8 cellular contexts compared by ENCODE assay signal in genomic region chr6:139219746-139220145, GRCh38.
A peak's percentile ranks its signal among the peaks of the same experiment; 100 is the strongest.
DNase-seq lines count a peak whose midpoint lies in the region; ATAC-seq, FAIRE-seq and TF ChIP-seq lines count a peak whose summit lies in the region.

No MANE protein-coding gene starts in this region.

- H3K79me2 ChIP-seq in K562 (ENCODE audit: control insufficient read depth, insufficient read depth, low read length) (no peaks in the 10 kb centered on the region), neural progenitor cell (ENCODE audit: low read depth) (no peaks in the 10 kb centered on the region)

- TF ChIP-seq POLR2A in K562 (conservative IDR thresholded peaks at IDR 0.05) (no peak), lower leg skin (IDR thresholded peaks at IDR 0.05) (no peak), transverse colon (IDR thresholded peaks at IDR 0.05) (no peak)

- H3K4me2 ChIP-seq in K562 (ENCODE audit: insufficient read depth, low read length) (no peak overlapping the region), neural progenitor cell (peak overlapping the region; percentile 32)

- no peaks in the 10 kb centered on the region for H3K27me3 Mint-ChIP-seq in CD4-positive, alpha-beta memory T cell
- peaks cover 4% of the 10 kb centered on the region for H3K27me3 Mint-ChIP-seq in neural progenitor cell (ENCODE audit: insufficient read depth, low read depth)

- peaks cover 0 to 4% (median 0%) of the 10 kb centered on the region in 8 donors for H3K9me3 Mint-ChIP-seq in CD4-positive, alpha-beta memory T cell
- H3K9me3 Mint-ChIP-seq in neural progenitor cell = peaks cover 3% of the 10 kb centered on the region

- DNase-seq in CD4-positive, alpha-beta memory T cell = no peak
- DNase-seq in K562 (ENCODE audit: extremely low read depth in 1 of 4, low spot score in 3 of 4) (no peak), neural progenitor cell (ENCODE audit: low spot score) (no peak), RCC 7860 (ENCODE audit: low spot score) (no peak), lower leg skin (ENCODE audit: low spot score in 2 of 2) (no peak), transverse colon (no peak)

- in situ Hi-C loops in K562 (cut with MboI) = no loop called here
- in situ Hi-C loops in transverse colon (cut with MboI; ENCODE audit: low pct_ligation_motif_present in 1 of 4, low pct_unique_long_range_greater_than_20kb in 1 of 4, low sequenced_read_pairs in 3 of 4) = loop anchor here in 3 of 4 donors (10.0 kb wide), 2 partner anchors 135 to 145 kb away; no protein-coding TSS in a partner anchor

- no peak overlapping the region for H3K4me3 ChIP-seq in CD4-positive, alpha-beta memory T cell (ENCODE audit: low read length in 2 of 2)
- H3K4me3 ChIP-seq in K562 (no peak overlapping the region), neural progenitor cell (no peak overlapping the region), lower leg skin (ENCODE audit: low read depth, poor library complexity, severe bottlenecking) (no peak overlapping the region), transverse colon (no peak overlapping the region)

- no peaks in the 10 kb centered on the region for H3K9me1 ChIP-seq in K562 (ENCODE audit: control insufficient read depth, insufficient read depth, low read length)

- H2AFZ ChIP-seq in K562 (ENCODE audit: low read depth, low read length) (no peak overlapping the region), neural progenitor cell (replicated peaks) (peak overlapping the region; percentile 60)

- no peaks in the 10 kb centered on the region for H3K27me3 ChIP-seq in CD4-positive, alpha-beta memory T cell (ENCODE audit: insufficient read depth, low read length)
- H3K27me3 ChIP-seq in K562 (ENCODE audit: control insufficient read depth in 2 of 2, insufficient read depth in 2 of 2, low read length in 2 of 2) = no peaks in the 10 kb centered on the region
- no peaks in the 10 kb centered on the region for H3K27me3 ChIP-seq in neural progenitor cell
- no peaks in the 10 kb centered on the region for H3K27me3 ChIP-seq in transverse colon

- no peak overlapping the region for H3K27ac ChIP-seq in CD4-positive, alpha-beta memory T cell (ENCODE audit: low read depth, low read length)
- H3K27ac ChIP-seq in K562 (ENCODE audit: extremely low read depth, low read depth, low read length) = no peak overlapping the region
- no peak overlapping the region for H3K27ac ChIP-seq in neural progenitor cell
- H3K27ac ChIP-seq in transverse colon = peak overlapping the region in 2 of 4 donors; percentile 4 to 69

- ATAC-seq in HG03280 (IDR thresholded peaks at IDR 0.05; ENCODE audit: unreplicated experiment) (peak; percentile 6), K562 (no peak), HG02840 (IDR thresholded peaks at IDR 0.05; ENCODE audit: low FRiP score, unreplicated experiment) (no peak)

- TF ChIP-seq EP300 in K562 (IDR thresholded peaks at IDR 0.05; ENCODE audit: low read length) = no peak
- TF ChIP-seq EP300 in transverse colon (IDR thresholded peaks at IDR 0.05; ENCODE audit: low read depth) = no peak

- peaks cover 14% of the 10 kb centered on the region for H3K4me1 ChIP-seq in CD4-positive, alpha-beta memory T cell (ENCODE audit: insufficient read depth, low read length)
- no peaks in the 10 kb centered on the region; a peak in 1 of 5 replicates for H3K4me1 ChIP-seq in K562 (replicated peaks in 1 of 2; ENCODE audit: control insufficient read depth in 2 of 2, insufficient read depth in 2 of 2, low read length in 2 of 2)
- no peaks in the 10 kb centered on the region for H3K4me1 ChIP-seq in neural progenitor cell
- H3K4me1 ChIP-seq in transverse colon = peaks cover 0 to 5% (median 4%) of the 10 kb centered on the region in 4 donors

- H3F3A ChIP-seq in neural progenitor cell (ENCODE audit: low read depth) = peaks cover 12% of the 10 kb centered on the region

- peak overlapping the region in 4 of 8 donors; percentile 23 to 80 (median 56) for H3K4me3 Mint-ChIP-seq in CD4-positive, alpha-beta memory T cell
- no peak overlapping the region for H3K4me3 Mint-ChIP-seq in neural progenitor cell

- 0% methylated on average over 2 of the region's 2 CpGs for WGBS in K562 (ENCODE audit: insufficient coverage, low coverage, missing lambda C conversion rate)
- 92 to 99% methylated on average over 2 of the region's 2 CpGs for WGBS in lower leg skin, 2 donors
- 86 to 92% methylated on average over 2 of the region's 2 CpGs for WGBS in transverse colon (ENCODE audit: low coverage in 1 of 2), 2 donors

- H3K27ac Mint-ChIP-seq in CD4-positive, alpha-beta memory T cell = peak overlapping the region in 6 of 7 donors; percentile 33 to 94 (median 88)
- peak overlapping the region; percentile 93 for H3K27ac Mint-ChIP-seq in neural progenitor cell

- FAIRE-seq in K562 (lab: Jason Lieb, UNC) (no peak), RCC 7860 (lab: Jason Lieb, UNC) (no peak)

- no peaks in the 10 kb centered on the region for H3K36me3 ChIP-seq in CD4-positive, alpha-beta memory T cell (ENCODE audit: insufficient read depth, low read length)
- H3K36me3 ChIP-seq in K562 (ENCODE audit: control insufficient read depth, insufficient read depth, low read length) (no peaks in the 10 kb centered on the region), neural progenitor cell (no peaks in the 10 kb centered on the region), transverse colon (no peaks in the 10 kb centered on the region)

- peaks cover 8 to 13% (median 11%) of the 10 kb centered on the region in 4 donors for H3K4me1 Mint-ChIP-seq in CD4-positive, alpha-beta memory T cell
- H3K4me1 Mint-ChIP-seq in neural progenitor cell = peaks cover 5% of the 10 kb centered on the region

- H3K36me3 Mint-ChIP-seq in CD4-positive, alpha-beta memory T cell = no peaks in the 10 kb centered on the region
- H3K36me3 Mint-ChIP-seq in neural progenitor cell = no peaks in the 10 kb centered on the region

- CTCF ChIA-PET in CD4-positive, alpha-beta memory T cell (lab: Charles Lee; ENCODE audit: partially characterized antibody) = interaction anchor here (0.6 to 7.3 kb wide), 63 partner anchors 9 to 764 kb away, joined by 3 to 238 read pairs (median 6); partner anchors contain the start of genes CITED2 and TXLNB
- CTCF ChIA-PET in K562 (lab: Yijun Ruan, JAX; ENCODE audit: low intra/inter-chr PET ratio) = no interaction called here

- H4K20me1 ChIP-seq in K562 (replicated peaks; ENCODE audit: control insufficient read depth, insufficient read depth, low read length) = no peaks in the 10 kb centered on the region
- H4K20me1 ChIP-seq in neural progenitor cell (ENCODE audit: low read depth) = no peaks in the 10 kb centered on the region

- no TSS peak for BruUV-seq in K562 (replicated peaks; lab: Mats Ljungman, UMichigan)

- TF ChIP-seq CTCF in K562 (IDR thresholded peaks at IDR 0.05 in 2 of 3, conservative IDR thresholded peaks at IDR 0.05 in 1 of 3; ENCODE audit: insufficient read depth in 2 of 3, low read depth in 1 of 3, low read length in 3 of 3) (no peak), neural progenitor cell (IDR thresholded peaks at IDR 0.05) (no peak), lower leg skin (IDR thresholded peaks at IDR 0.05) (no peak), transverse colon (IDR thresholded peaks at IDR 0.05) (no peak)

- no peak for TF ChIP-seq RAD21 in K562 (CRISPR knock-in tag; conservative IDR thresholded peaks at IDR 0.05 in 1 of 2, IDR thresholded peaks at IDR 0.05 in 1 of 2)

- intact Hi-C loops in CD4-positive, alpha-beta memory T cell (cut with micrococcal nuclease) = loop anchor here (1.0 to 2.0 kb wide), 6 partner anchors 31 to 403 kb away; partner anchors contain the start of gene TXLNB
- intact Hi-C loops in K562 (cut with micrococcal nuclease) (loop anchor here (1.0 kb wide), 1 partner anchor 145 kb away; no protein-coding TSS in a partner anchor), lower leg skin (cut with DNase I; ENCODE audit: low total_unique reads) (loop anchor here (2.0 to 5.0 kb wide), 2 partner anchors 148 to 703 kb away; no protein-coding TSS in a partner anchor), transverse colon (cut with DNase I; ENCODE audit: low total_unique reads) (loop anchor here (5.0 kb wide), 1 partner anchor 143 kb away; no protein-coding TSS in a partner anchor)

- POLR2A ChIA-PET in CD4-positive, alpha-beta memory T cell (lab: Charles Lee; ENCODE audit: partially characterized antibody) = interaction anchor here (0.7 to 5.4 kb wide), 19 partner anchors 11 to 230 kb away, joined by 3 to 47 read pairs (median 7); partner anchors contain the start of genes CITED2 and TXLNB
- POLR2A ChIA-PET in K562 (lab: Yijun Ruan, JAX) = no interaction called here

- no peak overlapping the region for H3K9ac ChIP-seq in K562 (ENCODE audit: insufficient read depth in 1 of 2, low read depth in 2 of 2, low read length in 2 of 2)
- no peak overlapping the region for H3K9ac ChIP-seq in neural progenitor cell

- no peaks in the 10 kb centered on the region for H3K9me3 ChIP-seq in CD4-positive, alpha-beta memory T cell (ENCODE audit: control insufficient read depth in 1 of 2, low read length in 2 of 2)
- H3K9me3 ChIP-seq in K562 (replicated peaks; ENCODE audit: control insufficient read depth, insufficient read depth, low read depth, low read length) = no peaks in the 10 kb centered on the region
- no peaks in the 10 kb centered on the region for H3K9me3 ChIP-seq in neural progenitor cell (ENCODE audit: low read depth)
- no peaks in the 10 kb centered on the region for H3K9me3 ChIP-seq in transverse colon

TF ChIP-seq in K562, 482 proteins besides CTCF, POLR2A, EP300 and RAD21 (continues in another document):
- TF ChIP-seq CREM (IDR thresholded peaks at IDR 0.05; ENCODE audit: low read depth) = no peak
- no peak for TF ChIP-seq GTF2B (IDR thresholded peaks at IDR 0.05; ENCODE audit: extremely low read depth, insufficient read length)
- TF ChIP-seq BACH1 (tag; IDR thresholded peaks at IDR 0.05) = no peak
- TF ChIP-seq JUN (IDR thresholded peaks at IDR 0.05; ENCODE audit: borderline replicate concordance, low read depth, low read length) = no peak
- no peak for TF ChIP-seq JUN (CRISPR knock-in tag; IDR thresholded peaks at IDR 0.05; ENCODE audit: borderline replicate concordance)
